In the genomic region with DNA sequence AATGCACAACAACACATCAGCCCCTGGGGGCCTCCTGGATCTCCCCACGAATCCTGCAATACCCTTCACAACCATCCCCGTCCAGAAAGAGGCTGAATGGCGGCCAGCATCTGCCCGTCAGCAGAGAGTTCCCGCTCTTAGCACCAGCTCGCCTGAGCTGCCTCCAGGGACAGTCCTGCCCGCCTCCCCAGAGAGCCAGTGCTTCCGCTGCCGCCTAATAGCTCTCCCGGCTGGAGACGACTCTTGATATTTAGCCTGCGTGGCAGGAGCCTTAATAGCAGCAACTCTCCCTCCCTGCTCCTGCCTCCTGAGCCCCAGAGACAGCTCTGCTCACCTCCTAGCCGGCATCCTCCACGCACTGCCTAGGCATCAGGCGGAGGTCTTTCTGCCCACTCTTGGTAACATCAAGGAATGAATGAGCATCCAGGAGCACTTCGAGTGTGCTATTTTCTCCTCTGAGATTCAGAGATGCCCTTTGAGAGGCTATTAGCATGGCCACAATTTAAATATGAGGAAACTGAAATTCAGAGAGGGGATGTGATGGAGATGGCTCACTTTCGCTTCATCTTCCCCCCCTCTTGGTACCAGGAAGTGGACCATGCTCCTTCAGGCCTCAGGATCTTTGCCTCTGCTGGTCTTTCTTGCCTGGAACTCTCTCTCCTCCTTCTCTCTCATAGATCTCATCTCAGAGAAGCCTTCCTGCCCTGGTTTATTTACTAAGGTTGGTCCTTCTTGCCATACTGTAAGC, we compare ENCODE assay signal across 8 cellular contexts.
DNase-seq lines count a peak whose midpoint lies in the region; FAIRE-seq and TF ChIP-seq lines count a peak whose summit lies in the region.

No MANE protein-coding gene starts in this region.

- H3K9me3 ChIP-seq in stomach smooth muscle (ENCODE audit: control insufficient read depth in 2 of 2, low read length in 2 of 2): no peaks in the 10 kb centered on the region
- H3K9me3 ChIP-seq in small intestine (ENCODE audit: control insufficient read depth, low read depth): no peaks in the 10 kb centered on the region

- no peak for FAIRE-seq in small intestine (lab: Jason Lieb, UNC)

- H3K27me3 ChIP-seq in dorsolateral prefrontal cortex (no peaks in the 10 kb centered on the region), stomach smooth muscle (ENCODE audit: control insufficient read depth in 1 of 2, insufficient read depth in 2 of 2, low read length in 2 of 2) (no peaks in the 10 kb centered on the region), small intestine (ENCODE audit: control insufficient read depth in 2 of 2, insufficient read depth in 2 of 2, low read length in 2 of 2) (no peaks in the 10 kb centered on the region)

- no peak overlapping the region for H3K4me3 Mint-ChIP-seq in activated T-cell treated with anti-CD3 and anti-CD28 coated beads, Interleukin-2, amount 50 U/mL, for 24 hours

- peaks cover 53% of the 10 kb centered on the region for H3K4me1 Mint-ChIP-seq in activated T-cell treated with anti-CD3 and anti-CD28 coated beads, Interleukin-2, amount 50 U/mL, for 24 hours (ENCODE audit: low read depth)

- H3K36me3 ChIP-seq in stomach smooth muscle (ENCODE audit: control insufficient read depth in 2 of 2, insufficient read depth in 2 of 2, low read length in 2 of 2) (no peaks in the 10 kb centered on the region), small intestine (ENCODE audit: control insufficient read depth in 2 of 2, insufficient read depth in 2 of 2, low read length in 2 of 2) (no peaks in the 10 kb centered on the region)

- no peak overlapping the region for H3K9ac ChIP-seq in stomach smooth muscle (ENCODE audit: low read length in 2 of 2)

- H3K27ac Mint-ChIP-seq in activated T-cell treated with anti-CD3 and anti-CD28 coated beads, Interleukin-2, amount 50 U/mL, for 24 hours: peak overlapping the region; percentile 93

- H3K27me3 Mint-ChIP-seq in activated T-cell treated with anti-CD3 and anti-CD28 coated beads, Interleukin-2, amount 50 U/mL, for 24 hours: no peaks in the 10 kb centered on the region

- WGBS in small intestine, 3 donors: 78 to 93% (median 86%) methylated on average over 17 of the region's 17 CpGs

- intact Hi-C loops in dorsolateral prefrontal cortex (cut with DNase I): no loop called here

- H3K27ac ChIP-seq in dorsolateral prefrontal cortex: peak overlapping the region; percentile 49 to 100 (median 93)
- H3K27ac ChIP-seq in stomach smooth muscle (ENCODE audit: low read length): peak overlapping the region; percentile 24
- H3K27ac ChIP-seq in small intestine (ENCODE audit: low read depth in 1 of 2, low read length in 1 of 2): peak overlapping the region in 1 of 2 donors; percentile 12

- peak in 3 of 56 donors; percentile 5 to 15 (median 11) for TF ChIP-seq CTCF in dorsolateral prefrontal cortex (IDR thresholded peaks at IDR 0.05 in 54 of 56, conservative IDR thresholded peaks at IDR 0.05 in 2 of 56; ENCODE audit: low read depth in 1 of 56, partially characterized antibody in 56 of 56)

- peaks cover 34% of the 10 kb centered on the region for H3K4me1 ChIP-seq in stomach smooth muscle (ENCODE audit: control insufficient read depth, insufficient read depth, low read length)
- peaks cover 2 to 3% of the 10 kb centered on the region in 2 donors for H3K4me1 ChIP-seq in small intestine (ENCODE audit: control insufficient read depth in 2 of 2, insufficient read depth in 1 of 2, low read depth in 1 of 2, low read length in 1 of 2)

- H3K36me3 Mint-ChIP-seq in activated T-cell treated with anti-CD3 and anti-CD28 coated beads, Interleukin-2, amount 50 U/mL, for 24 hours (ENCODE audit: low read depth): peaks cover 6% of the 10 kb centered on the region

- H3K4me3 ChIP-seq in dorsolateral prefrontal cortex (peak overlapping the region in 27 of 59 donors; percentile 2 to 36 (median 11)), stomach smooth muscle (ENCODE audit: low read length in 2 of 2) (no peak overlapping the region), small intestine (ENCODE audit: low read depth in 1 of 2, low read length in 2 of 2) (no peak overlapping the region)

- H3K9me3 Mint-ChIP-seq in activated T-cell treated with anti-CD3 and anti-CD28 coated beads, Interleukin-2, amount 50 U/mL, for 24 hours: no peaks in the 10 kb centered on the region

- DNase-seq in activated T-cell treated with anti-CD3 and anti-CD28 coated beads, Interleukin-2, amount 50 U/mL, for 24 hours: no peak
- DNase-seq in activated T-cell treated with anti-CD3 and anti-CD28 coated beads, Interleukin-2, amount 50 U/mL, for 1 hour: no peak
- DNase-seq in NCI-H2227 (lab: John Stamatoyannopoulos, UW; ENCODE audit: unreplicated experiment) (peak; percentile 82), dorsolateral prefrontal cortex (peak in 3 of 10 donors; percentile 51 to 69 (median 58)), ecto neural progenitor cell (ENCODE audit: low spot score) (no peak), small intestine (no peak), GM19238 (ENCODE audit: insufficient read length, low spot score) (no peak)
